Comparison of ENCODE assay signal across 17 cellular contexts in genomic region chr19:6033744-6034264, GRCh38. TPM values are rescaled to one million over a fixed set of nuclear protein-coding genes. Genes with fewer than 3 reads are reported as not detected.
DNase-seq lines count a peak whose midpoint lies in the region; ATAC-seq, FAIRE-seq and TF ChIP-seq lines count a peak whose summit lies in the region.
"Had no signal": no experiment of that assay in that cellular context is flagged by ENCODE, and none has a peak within 500 bp of the region (broad histone marks: within the 10 kb centered on the region; RNA-seq: fewer than 3 reads in every experiment).

No MANE protein-coding gene starts in this region.

- POLR2A ChIA-PET in HEK293 (lab: Yijun Ruan, JAX) = interaction anchor here (0.6 kb wide), 1 partner anchor 1091 kb away, joined by 3 read pairs; no protein-coding TSS in a partner anchor

- no peak overlapping the region for H3K27ac Mint-ChIP-seq in type B pancreatic cell
- H3K27ac Mint-ChIP-seq: B cell; CD4-positive, alpha-beta T cell; H9 had no signal

- H3K9ac ChIP-seq in kidney (ENCODE audit: low read length in 2 of 2) = no peak overlapping the region

- no peak overlapping the region for H3K4me3 Mint-ChIP-seq in type B pancreatic cell
- H3K4me3 Mint-ChIP-seq: B cell; CD4-positive, alpha-beta T cell; H9 had no signal

- no peaks in the 10 kb centered on the region for H3K27me3 Mint-ChIP-seq in type B pancreatic cell
- H3K27me3 Mint-ChIP-seq: B cell; CD4-positive, alpha-beta T cell had no signal

- H3K27ac ChIP-seq in HEK293 (ENCODE audit: extremely low read depth, low read depth, low read length) (no peak overlapping the region), kidney (ENCODE audit: low read depth in 2 of 2, low read length in 2 of 2) (no peak overlapping the region)
- H3K27ac ChIP-seq: HL-60 had no signal

- H3K4me3 ChIP-seq in HEK293 (ENCODE audit: low read depth, low read length) (no peak overlapping the region), kidney (ENCODE audit: low read length in 2 of 2) (no peak overlapping the region)

- CTCF ChIA-PET in HEK293 (lab: Yijun Ruan, JAX) = interaction anchor here (0.8 to 2.9 kb wide), 5 partner anchors 12 to 99 kb away, joined by 3 to 23 read pairs (median 3); no protein-coding TSS in a partner anchor

- no peak for FAIRE-seq in kidney (lab: Jason Lieb, UNC)
- FAIRE-seq: A204.1, GM18507 had no signal

- intact Hi-C loops in kidney (cut with DNase I) (no loop called here), sciatic nerve (cut with DNase I) (no loop called here)

- H3K9me3 ChIP-seq in HEK293 (ENCODE audit: control insufficient read depth, insufficient read depth, low read depth, low read length) (no peaks in the 10 kb centered on the region), kidney (ENCODE audit: control insufficient read depth in 1 of 2, low read length in 2 of 2) (no peaks in the 10 kb centered on the region)

- H3K36me3 ChIP-seq in HEK293 (ENCODE audit: control insufficient read depth in 2 of 2, insufficient read depth in 1 of 2, low read length in 2 of 2) = no peaks in the 10 kb centered on the region
- no peaks in the 10 kb centered on the region for H3K36me3 ChIP-seq in kidney (ENCODE audit: control insufficient read depth in 1 of 2, insufficient read depth in 2 of 2, low read length in 2 of 2)

- no peaks in the 10 kb centered on the region for H3K4me1 Mint-ChIP-seq in type B pancreatic cell (ENCODE audit: unreplicated experiment)
- H3K4me1 Mint-ChIP-seq: H9 had no signal

- H3K9me3 Mint-ChIP-seq in type B pancreatic cell = peaks cover 8% of the 10 kb centered on the region
- H3K9me3 Mint-ChIP-seq: CD4-positive, alpha-beta T cell had no signal

- DNase-seq in kidney (peak; percentile 9), sciatic nerve (ENCODE audit: low spot score) (peak; percentile 9), type B pancreatic cell (ENCODE audit: extremely low spot score, unreplicated experiment) (no peak)
- DNase-seq: C1 segment of cervical spinal cord; Calu3; CD4-positive, alpha-beta T cell; DMS 273 treated with DMSO at 0.1 percent for 48 hours; GOT3; H9 had no signal

- ATAC-seq in SK-N-SH treated with all-trans-retinoic acid at 6 μM for 48 hours (no peak), sciatic nerve (no peak), HG02759 (IDR thresholded peaks at IDR 0.05; ENCODE audit: unreplicated experiment) (no peak), HG03196 (IDR thresholded peaks at IDR 0.05; ENCODE audit: unreplicated experiment) (no peak)

- no peak for TF ChIP-seq CTCF in HEK293 (tag by site-specific recombination; IDR thresholded peaks at IDR 0.05)
- TF ChIP-seq CTCF in kidney (IDR thresholded peaks at IDR 0.05; ENCODE audit: borderline replicate concordance, extremely low read depth, insufficient read depth) = no peak
- TF ChIP-seq CTCF in type B pancreatic cell (conservative IDR thresholded peaks at IDR 0.05) = no peak

- H3K4me1 ChIP-seq in HEK293 (ENCODE audit: control insufficient read depth, insufficient read depth, low read length) (no peaks in the 10 kb centered on the region), kidney (ENCODE audit: control insufficient read depth in 1 of 2, insufficient read depth in 1 of 2, low read depth in 1 of 2, low read length in 2 of 2) (no peaks in the 10 kb centered on the region)

- H3K36me3 Mint-ChIP-seq in type B pancreatic cell = peaks cover 10% of the 10 kb centered on the region

TF ChIP-seq in HEK293, 187 proteins besides CTCF, POLR2A, EP300 and RAD21:
- TF ChIP-seq ZNF146 (tag by site-specific recombination; IDR thresholded peaks at IDR 0.05) (no peak), EGR2 (tag by site-specific recombination; IDR thresholded peaks at IDR 0.05; ENCODE audit: low read depth) (peak; percentile 71; the same call in 1 of the 2 replicates)

TF ChIP-seq in SK-N-SH treated with all-trans-retinoic acid at 6 μM for 48 hours, 23 proteins besides CTCF, POLR2A, EP300 and RAD21:
- TF ChIP-seq CREB5 (CRISPR knock-in tag; IDR thresholded peaks at IDR 0.05; ENCODE audit: low read depth) = no peak
- TF ChIP-seq TSHZ2 (CRISPR knock-in tag; IDR thresholded peaks at IDR 0.05) = no peak
- TF ChIP-seq TCF4 (CRISPR knock-in tag; IDR thresholded peaks at IDR 0.05; ENCODE audit: borderline replicate concordance) = peak; percentile 22; the same call in 1 of the 2 replicates

RNA-seq across cellular contexts. Expression of gene RANBP3, which starts 55.9 kb away (rescaled TPM):
- total RNA-seq in kidney (69.7 TPM), sciatic nerve (76.3 TPM), type B pancreatic cell (ENCODE audit: low replicate concordance) (75.5 and 92.4 TPM in 2 replicates)
- polyA plus RNA-seq in kidney (ENCODE audit: insufficient read depth, low read depth, low replicate concordance) = 33.7 TPM
